In the genomic region with DNA sequence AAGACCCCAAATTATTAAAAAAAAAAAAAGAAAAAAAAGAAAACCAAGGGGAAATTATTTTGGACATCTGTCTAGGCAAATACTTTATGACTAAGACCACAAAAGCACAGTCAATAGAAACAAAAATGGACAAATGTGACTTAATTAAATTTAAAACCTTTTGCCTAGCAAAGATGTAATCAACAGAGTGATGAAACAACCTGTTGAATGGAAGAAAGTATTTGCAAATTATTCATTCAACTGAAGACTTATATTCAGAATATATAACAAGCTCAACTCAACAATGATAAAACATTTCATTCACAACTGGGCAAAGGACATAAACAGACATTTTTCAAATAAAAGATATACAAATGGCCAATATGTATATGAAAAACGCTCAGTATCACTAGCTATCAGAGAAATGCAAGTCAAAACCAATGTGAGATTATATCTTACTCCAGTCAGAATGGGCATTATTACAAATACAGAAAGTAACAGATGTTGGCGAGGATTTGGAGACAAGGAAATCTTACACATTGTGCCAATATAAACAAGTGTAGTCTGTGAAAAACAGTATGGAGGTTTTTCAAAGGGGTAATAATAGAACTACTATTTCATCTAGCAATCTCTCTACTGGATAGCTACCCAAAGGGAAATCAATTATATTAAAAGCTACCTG, we compare ENCODE assay signal across 10 cellular contexts.
"Had no signal": no experiment of that assay in that cellular context is flagged by ENCODE, and none has a peak within 500 bp of the region (broad histone marks: within the 10 kb centered on the region; RNA-seq: fewer than 3 reads in every experiment).

No MANE protein-coding gene starts in this region.

- H3K4me3 ChIP-seq: GM23248 had no signal

- H3K27me3 Mint-ChIP-seq: IgD-negative memory B cell had no signal

- H3K4me1 Mint-ChIP-seq: H9, IgD-negative memory B cell had no signal

- H2AFZ ChIP-seq: GM23248 had no signal

- H3K27ac ChIP-seq: GM23248, HL-60, KMS-11 had no signal

- H3K9ac ChIP-seq: GM23248, KMS-11 had no signal

- H3K4me2 ChIP-seq: KMS-11 had no signal

- H3K27ac Mint-ChIP-seq: H9, HFFc6, IgD-negative memory B cell had no signal

- H3K4me3 Mint-ChIP-seq: H9, HFFc6, IgD-negative memory B cell had no signal

- ATAC-seq: HepG2 had no signal

- DNase-seq: GM23248, GOT3, H9, HCEC 1CT, HFFc6, KBM-7 had no signal

- FAIRE-seq: HepG2 had no signal
